ENCODE assay signal across 8 cellular contexts in genomic region chr3:182980204-182981037, GRCh38. TPM values are rescaled to one million over a fixed set of nuclear protein-coding genes. Genes with fewer than 3 reads are reported as not detected.
DNase-seq lines count a peak whose midpoint lies in the region; ATAC-seq and TF ChIP-seq lines count a peak whose summit lies in the region.

TSS of gene DCUN1D1 (minus strand) at chr3:182980538. CDS start at chr3:182980489, 49 bp downstream.

- peak within 1 kb of the TSS; percentile 95 for H3K4me3 Mint-ChIP-seq in activated CD4-positive, alpha-beta T cell treated with anti-CD3 and anti-CD28 coated beads for 36 hours

- TF ChIP-seq CTCF in choroid plexus epithelial cell (conservative IDR thresholded peaks at IDR 0.05; ENCODE audit: low read depth, low read length) = no peak

- H3K4me3 ChIP-seq in choroid plexus epithelial cell (ENCODE audit: low read depth, low read length) = peak within 1 kb of the TSS; percentile 75

- H3K9me3 Mint-ChIP-seq in activated CD4-positive, alpha-beta T cell treated with anti-CD3 and anti-CD28 coated beads for 36 hours (ENCODE audit: low read depth) = no peaks in the 10 kb centered on the region

- no peaks in the 10 kb centered on the region for H3K27me3 Mint-ChIP-seq in activated CD4-positive, alpha-beta T cell treated with anti-CD3 and anti-CD28 coated beads for 36 hours

- no peaks in the 10 kb centered on the region for H3K36me3 Mint-ChIP-seq in activated CD4-positive, alpha-beta T cell treated with anti-CD3 and anti-CD28 coated beads for 36 hours (ENCODE audit: low read depth)

- DNase-seq in AG20443 (ENCODE audit: low spot score) = peak; percentile 99
- peak; percentile 81 for DNase-seq in NCI-H460 (ENCODE audit: extremely low read depth, low read depth)
- peak; percentile 93 for DNase-seq in activated CD4-positive, alpha-beta T cell treated with anti-CD3 and anti-CD28 coated beads for 36 hours
- DNase-seq in choroid plexus epithelial cell (ENCODE audit: low read depth) = peak; percentile 82
- peak; percentile 90 for DNase-seq in kidney tubule cell (ENCODE audit: low spot score)
- peak; percentile 71 to 73 for DNase-seq in stimulated activated CD4-positive, alpha-beta T cell treated with anti-CD3 and anti-CD28 coated beads, Interleukin-1b, Interleukin-23, amount 100 ng/mL, for 1 hour (ENCODE audit: low read depth in 2 of 2)

- ATAC-seq in GM19025 (IDR thresholded peaks at IDR 0.05; ENCODE audit: low read depth, unreplicated experiment) (peak; percentile 92), HG03196 (IDR thresholded peaks at IDR 0.05; ENCODE audit: unreplicated experiment) (peak; percentile 80)
- peak; percentile 94 for ATAC-seq in activated CD4-positive, alpha-beta T cell treated with anti-CD3 and anti-CD28 coated beads for 36 hours

- intact Hi-C loops in activated CD4-positive, alpha-beta T cell treated with anti-CD3 and anti-CD28 coated beads for 36 hours (cut with DNase I, micrococcal nuclease) = loop anchor here in 1 of 2 experiments (1.0 to 10.0 kb wide), 3 partner anchors 119 to 304 kb away; partner anchors contain the start of gene MCCC1

- POLR2A ChIA-PET in activated CD4-positive, alpha-beta T cell treated with anti-CD3 and anti-CD28 coated beads for 36 hours (lab: Charles Lee) = no interaction called here

- H3K27ac Mint-ChIP-seq in activated CD4-positive, alpha-beta T cell treated with anti-CD3 and anti-CD28 coated beads for 36 hours = peak within 1 kb of the TSS; percentile 92

- CTCF ChIA-PET in activated CD4-positive, alpha-beta T cell treated with anti-CD3 and anti-CD28 coated beads for 36 hours (lab: Charles Lee) = interaction anchor here (0.6 to 1.3 kb wide), 4 partner anchors 9 to 75 kb away, joined by 3 to 4 read pairs (median 3); no protein-coding TSS in a partner anchor

- H3K4me1 Mint-ChIP-seq in activated CD4-positive, alpha-beta T cell treated with anti-CD3 and anti-CD28 coated beads for 36 hours = peaks cover 25% of the 10 kb centered on the region

RNA-seq across cellular contexts. Expression of gene DCUN1D1, which starts in this region (rescaled TPM):
- 16.8 and 18.4 TPM in 2 replicates for total RNA-seq in NCI-H460 (2014; rRNA removed; shearing (Covaris generic))
- 6.8 and 16.5 TPM in 2 replicates for polyA plus RNA-seq in NCI-H460 (2014; cell fraction: nucleus; rRNA removed)
- 10 to 100 TPM; 40.0 to 52.9 TPM for total RNA-seq in activated CD4-positive, alpha-beta T cell treated with anti-CD3 and anti-CD28 coated beads for 36 hours

Comparison
In these comparisons a context has a peak if more than half of its experiments do, and no peak if none do; other contexts are left out.
1. Peak in every context shown above with its lines: DNase-seq, ATAC-seq and H3K4me3 ChIP-seq.